ENCODE assay signal across 13 cellular contexts in genomic region chr21:33406493-33406892, GRCh38. TPM values are rescaled to one million over a fixed set of nuclear protein-coding genes. Genes with fewer than 3 reads are reported as not detected.
A peak's percentile ranks its signal among the peaks of the same experiment; 100 is the strongest.
DNase-seq lines count a peak whose midpoint lies in the region; ATAC-seq and TF ChIP-seq lines count a peak whose summit lies in the region.
"Had no signal": no experiment of that assay in that cellular context is flagged by ENCODE, and none has a peak within 500 bp of the region (broad histone marks: within the 10 kb centered on the region; RNA-seq: fewer than 3 reads in every experiment).

No MANE protein-coding gene starts in this region.

- H3K27me3 ChIP-seq in tibial nerve: no peaks in the 10 kb centered on the region
- H3K27me3 ChIP-seq in gastrocnemius medialis: no peaks in the 10 kb centered on the region
- H3K27me3 ChIP-seq: ovary had no signal

- WGBS in tibial nerve, 2 donors: 48 to 50% methylated on average over 5 of the region's 5 CpGs

- in situ Hi-C loops in gastrocnemius medialis (cut with MboI; ENCODE audit: low sequenced_read_pairs in 4 of 4): loop anchor here in 1 of 4 donors (25.0 kb wide), 1 partner anchor 106 kb away; no protein-coding TSS in a partner anchor

- H3K27ac ChIP-seq in tibial nerve (peak overlapping the region; percentile 92 to 100 (median 98)), gastrocnemius medialis (no peak overlapping the region)

- H3K4me1 ChIP-seq in tibial nerve (peaks cover 0 to 78% (median 34%) of the 10 kb centered on the region in 4 donors), gastrocnemius medialis (peaks cover 8 to 14% of the 10 kb centered on the region in 2 donors)

- peaks cover 0 to 11% (median 0%) of the 10 kb centered on the region in 3 donors for H3K36me3 ChIP-seq in tibial nerve
- H3K36me3 ChIP-seq in gastrocnemius medialis: no peaks in the 10 kb centered on the region
- H3K36me3 ChIP-seq: ovary had no signal

- TF ChIP-seq EP300 in tibial nerve (IDR thresholded peaks at IDR 0.05): no peak

- POLR2A ChIA-PET in activated B cell treated with CpG ODN at 0.5 μM for 24 hours (lab: Charles Lee): interaction anchor here (0.6 to 6.5 kb wide), 8 partner anchors 10 to 81 kb away, joined by 3 to 93 read pairs (median 5); partner anchors contain the start of gene IFNAR1

- H3K9me3 Mint-ChIP-seq in activated naive CD4-positive, alpha-beta T cell treated with anti-CD3 and anti-CD28 coated beads, Interleukin-2, amount 50 U/mL, for 24 hours: no peaks in the 10 kb centered on the region
- H3K9me3 Mint-ChIP-seq in activated B cell treated with CpG ODN at 0.5 μM for 24 hours (no peaks in the 10 kb centered on the region), memory B cell (no peaks in the 10 kb centered on the region)

- ATAC-seq in activated B cell treated with CpG ODN at 0.5 μM for 24 hours (ENCODE audit: low read depth) (no peak), memory B cell (ENCODE audit: low read depth) (no peak), gastrocnemius medialis (no peak)

- CTCF ChIA-PET in activated B cell treated with CpG ODN at 0.5 μM for 24 hours (lab: Charles Lee): interaction anchor here (0.6 to 4.1 kb wide), 4 partner anchors 16 to 207 kb away, joined by 3 to 38 read pairs (median 3); no protein-coding TSS in a partner anchor

- no peak for TF ChIP-seq POLR2A in tibial nerve (IDR thresholded peaks at IDR 0.05)
- no peak for TF ChIP-seq POLR2A in gastrocnemius medialis (IDR thresholded peaks at IDR 0.05)

- H3K27ac Mint-ChIP-seq in activated naive CD4-positive, alpha-beta T cell treated with anti-CD3 and anti-CD28 coated beads, Interleukin-2, amount 50 U/mL, for 24 hours: peak overlapping the region; percentile 46
- H3K27ac Mint-ChIP-seq in activated B cell treated with CpG ODN at 0.5 μM for 24 hours (peak overlapping the region; percentile 94), memory B cell (peak overlapping the region; percentile 93)

- H3K36me3 Mint-ChIP-seq in activated naive CD4-positive, alpha-beta T cell treated with anti-CD3 and anti-CD28 coated beads, Interleukin-2, amount 50 U/mL, for 24 hours: peaks cover 9% of the 10 kb centered on the region
- peaks cover 52% of the 10 kb centered on the region for H3K36me3 Mint-ChIP-seq in activated B cell treated with CpG ODN at 0.5 μM for 24 hours (ENCODE audit: low read depth)
- H3K36me3 Mint-ChIP-seq in memory B cell: peaks cover 30% of the 10 kb centered on the region

- H3K4me3 Mint-ChIP-seq in activated naive CD4-positive, alpha-beta T cell treated with anti-CD3 and anti-CD28 coated beads, Interleukin-2, amount 50 U/mL, for 24 hours: peak overlapping the region; percentile 97
- H3K4me3 Mint-ChIP-seq in activated B cell treated with CpG ODN at 0.5 μM for 24 hours: peak overlapping the region; percentile 95
- H3K4me3 Mint-ChIP-seq in memory B cell: peak overlapping the region; percentile 100

- H3K4me1 Mint-ChIP-seq in activated naive CD4-positive, alpha-beta T cell treated with anti-CD3 and anti-CD28 coated beads, Interleukin-2, amount 50 U/mL, for 24 hours: peaks cover 63% of the 10 kb centered on the region
- H3K4me1 Mint-ChIP-seq in activated B cell treated with CpG ODN at 0.5 μM for 24 hours (peaks cover 78% of the 10 kb centered on the region), memory B cell (peaks cover 49% of the 10 kb centered on the region)

- intact Hi-C loops in activated B cell treated with CpG ODN at 0.5 μM for 24 hours (cut with micrococcal nuclease) (no loop called here), gastrocnemius medialis (cut with DNase I; ENCODE audit: low total_unique reads) (no loop called here)

- TF ChIP-seq CTCF in activated B cell treated with CpG ODN at 0.5 μM for 24 hours (IDR thresholded peaks at IDR 0.05) (no peak), tibial nerve (IDR thresholded peaks at IDR 0.05) (no peak), gastrocnemius medialis (IDR thresholded peaks at IDR 0.05 in 4 of 5, conservative IDR thresholded peaks at IDR 0.05 in 1 of 5) (no peak)

- H3K4me3 ChIP-seq in tibial nerve (peak overlapping the region in 3 of 4 donors; percentile 3 to 93 (median 82)), gastrocnemius medialis (no peak overlapping the region)
- H3K4me3 ChIP-seq: lung, ovary had no signal

- no peaks in the 10 kb centered on the region for H3K27me3 Mint-ChIP-seq in activated naive CD4-positive, alpha-beta T cell treated with anti-CD3 and anti-CD28 coated beads, Interleukin-2, amount 50 U/mL, for 24 hours
- H3K27me3 Mint-ChIP-seq in activated B cell treated with CpG ODN at 0.5 μM for 24 hours (no peaks in the 10 kb centered on the region), memory B cell (no peaks in the 10 kb centered on the region)

- H3K9me3 ChIP-seq in tibial nerve (no peaks in the 10 kb centered on the region), gastrocnemius medialis (no peaks in the 10 kb centered on the region)
- H3K9me3 ChIP-seq: ovary had no signal

- DNase-seq in activated naive CD4-positive, alpha-beta T cell (lab: John Stamatoyannopoulos, UW): no peak
- no peak for DNase-seq in activated B cell treated with CpG ODN at 0.5 μM for 24 hours
- no peak for DNase-seq in memory B cell (ENCODE audit: low spot score in 2 of 2)
- no peak for DNase-seq in tibial nerve (ENCODE audit: low spot score in 2 of 2)
- DNase-seq in NCI-H1105 (lab: John Stamatoyannopoulos, UW): no peak
- DNase-seq in gastrocnemius medialis: no peak
- DNase-seq in NCI-H2227 treated with DMSO at 0.1 percent for 48 hours (lab: John Stamatoyannopoulos, UW): no peak
- DNase-seq: NCI-H1417 treated with DMSO at 0.1 percent for 48 hours, NCI-H526, ovary, small intestine had no signal

RNA-seq across cellular contexts. Expression of gene IFNGR2, which starts 3.3 kb away (rescaled TPM):
- total RNA-seq in activated B cell treated with CpG ODN at 0.5 μM for 24 hours (66.8 and 71.1 TPM in 2 replicates), tibial nerve (100 to 1,000 TPM; 110 to 153 (median 129) TPM), gastrocnemius medialis (10 to 100 TPM; 13.9 to 27.6 (median 24.2) TPM)

Comparison
In these comparisons a context has a peak if more than half of its experiments do, and no peak if none do; other contexts are left out.
1. H3K27ac ChIP-seq: peak in tibial nerve (4 of 4); none in gastrocnemius medialis (0 of 4).
2. H3K4me3 ChIP-seq: peak in tibial nerve (3 of 4); none in gastrocnemius medialis (0 of 4).
3. Peak in every context shown above with its lines, with median percentiles within 50 percentile points of each other: H3K27ac Mint-ChIP-seq and H3K4me3 Mint-ChIP-seq.